In genomic region chr15:52023169-52023922, GRCh38 we compare ENCODE assay signal across 10 cellular contexts. TPM values are rescaled to one million over a fixed set of nuclear protein-coding genes. Genes with fewer than 3 reads are reported as not detected.
DNase-seq lines count a peak whose midpoint lies in the region; ATAC-seq and TF ChIP-seq lines count a peak whose summit lies in the region.
"Had no signal": no experiment of that assay in that cellular context is flagged by ENCODE, and none has a peak within 500 bp of the region (broad histone marks: within the 10 kb centered on the region; RNA-seq: fewer than 3 reads in every experiment).

No MANE protein-coding gene starts in this region.

- in situ Hi-C loops in GM13977 (cut with MboI; ENCODE audit: low pct_unique_long_range_greater_than_20kb, low sequenced_read_pairs, unreplicated experiment), result no loop called here

- H3K4me1 ChIP-seq in hepatocyte (ENCODE audit: insufficient read depth), result peaks cover 7% of the 10 kb centered on the region
- H3K4me1 ChIP-seq in smooth muscle cell (ENCODE audit: low read depth), result peaks cover 19% of the 10 kb centered on the region

- ATAC-seq in T-helper 17 cell, result no peak
- no peak for ATAC-seq in stimulated activated naive B cell treated with anti-CD40 and anti-IgM and Interleukin-4, amounts not matched to agents 10 μg/mL and 1 μg/mL and 100 μg/mL, for 72 hours (replicated peaks)

- no peak overlapping the region for H3K4me3 ChIP-seq in hepatocyte
- no peak overlapping the region for H3K4me3 ChIP-seq in smooth muscle cell
- H3K4me3 ChIP-seq: esophagus muscularis mucosa had no signal

- H3K79me2 ChIP-seq in hepatocyte, result peaks cover 82% of the 10 kb centered on the region
- H3K79me2 ChIP-seq in smooth muscle cell (ENCODE audit: low read depth), result peaks cover 85% of the 10 kb centered on the region

- peaks cover 52% of the 10 kb centered on the region for H3K4me1 Mint-ChIP-seq in activated T-cell treated with anti-CD3 and anti-CD28 coated beads, Interleukin-2, amount 50 U/mL, for 24 hours (ENCODE audit: low read depth)
- H3K4me1 Mint-ChIP-seq in T-helper 17 cell, result peaks cover 28% of the 10 kb centered on the region
- peaks cover 29 to 54% of the 10 kb centered on the region in 2 donors for H3K4me1 Mint-ChIP-seq in stimulated activated naive B cell treated with anti-CD40 and anti-IgM and Interleukin-4, amounts not matched to agents 10 μg/mL and 1 μg/mL and 100 μg/mL, for 72 hours

- H3K36me3 ChIP-seq in hepatocyte (replicated peaks; ENCODE audit: insufficient read depth, low read depth), result no peaks in the 10 kb centered on the region
- H3K36me3 ChIP-seq in smooth muscle cell (ENCODE audit: low read depth), result no peaks in the 10 kb centered on the region
- H3K36me3 ChIP-seq: esophagus muscularis mucosa had no signal

- no peak for DNase-seq in activated T-cell treated with anti-CD3 and anti-CD28 coated beads, Interleukin-2, amount 50 U/mL, for 24 hours
- DNase-seq in activated T-cell treated with anti-CD3 and anti-CD28 coated beads, Interleukin-2, amount 50 U/mL, for 1 hour, result no peak
- DNase-seq in T-helper 17 cell (no peak), hepatocyte (ENCODE audit: low spot score) (no peak), smooth muscle cell (lab: John Stamatoyannopoulos, UW; ENCODE audit: unreplicated experiment) (no peak), NCI-H526 (lab: John Stamatoyannopoulos, UW) (no peak), GM13977 (ENCODE audit: low spot score) (no peak)
- DNase-seq in stimulated activated naive B cell treated with anti-CD40 and anti-IgM and Interleukin-4, amounts not matched to agents 10 μg/mL and 1 μg/mL and 100 μg/mL, for 72 hours, result no peak
- DNase-seq: NCI-H1048 had no signal

- TF ChIP-seq CTCF in hepatocyte (IDR thresholded peaks at IDR 0.05; ENCODE audit: poor library complexity), result no peak
- no peak for TF ChIP-seq CTCF in smooth muscle cell (IDR thresholded peaks at IDR 0.05; ENCODE audit: borderline replicate concordance, insufficient read depth, poor library complexity, severe bottlenecking)
- TF ChIP-seq CTCF in GM13977 (IDR thresholded peaks at IDR 0.05; ENCODE audit: extremely low read depth, insufficient read depth, missing control alignments), result no peak

- no peaks in the 10 kb centered on the region for H3K27me3 ChIP-seq in hepatocyte
- no peaks in the 10 kb centered on the region for H3K27me3 ChIP-seq in smooth muscle cell (ENCODE audit: low read depth)
- H3K27me3 ChIP-seq: esophagus muscularis mucosa had no signal

- H4K20me1 ChIP-seq in hepatocyte (ENCODE audit: insufficient read depth, poor library complexity, severe bottlenecking) (peaks cover 54% of the 10 kb centered on the region), smooth muscle cell (ENCODE audit: low read depth) (peaks cover 65% of the 10 kb centered on the region)

- 98% methylated on average over 13 of the region's 13 CpGs for WGBS in hepatocyte (ENCODE audit: low lambda C conversion rate, missing lambda C conversion rate)
- 98% methylated on average over 13 of the region's 13 CpGs for WGBS in smooth muscle cell (ENCODE audit: low lambda C conversion rate)

- no peak overlapping the region for H2AFZ ChIP-seq in hepatocyte
- no peak overlapping the region for H2AFZ ChIP-seq in smooth muscle cell (ENCODE audit: low read depth)

- no peak overlapping the region for H3K9ac ChIP-seq in smooth muscle cell (ENCODE audit: low read depth)

- peaks cover 8% of the 10 kb centered on the region for H3F3A ChIP-seq in smooth muscle cell (ENCODE audit: low read depth)

- H3K36me3 Mint-ChIP-seq in activated T-cell treated with anti-CD3 and anti-CD28 coated beads, Interleukin-2, amount 50 U/mL, for 24 hours (ENCODE audit: low read depth), result peaks cover 38% of the 10 kb centered on the region
- no peaks in the 10 kb centered on the region for H3K36me3 Mint-ChIP-seq in T-helper 17 cell (ENCODE audit: low read depth)
- H3K36me3 Mint-ChIP-seq in stimulated activated naive B cell treated with anti-CD40 and anti-IgM and Interleukin-4, amounts not matched to agents 10 μg/mL and 1 μg/mL and 100 μg/mL, for 72 hours, result peaks cover 2 to 6% of the 10 kb centered on the region in 2 donors

- H3K27ac ChIP-seq in hepatocyte (no peak overlapping the region), smooth muscle cell (ENCODE audit: low read depth) (peak overlapping the region; percentile 17)

- H3K4me3 Mint-ChIP-seq in activated T-cell treated with anti-CD3 and anti-CD28 coated beads, Interleukin-2, amount 50 U/mL, for 24 hours, result no peak overlapping the region
- peak overlapping the region; percentile 49 for H3K4me3 Mint-ChIP-seq in T-helper 17 cell
- no peak overlapping the region for H3K4me3 Mint-ChIP-seq in stimulated activated naive B cell treated with anti-CD40 and anti-IgM and Interleukin-4, amounts not matched to agents 10 μg/mL and 1 μg/mL and 100 μg/mL, for 72 hours

- H3K9me3 Mint-ChIP-seq in activated T-cell treated with anti-CD3 and anti-CD28 coated beads, Interleukin-2, amount 50 U/mL, for 24 hours, result no peaks in the 10 kb centered on the region
- no peaks in the 10 kb centered on the region for H3K9me3 Mint-ChIP-seq in stimulated activated naive B cell treated with anti-CD40 and anti-IgM and Interleukin-4, amounts not matched to agents 10 μg/mL and 1 μg/mL and 100 μg/mL, for 72 hours

- H3K9me3 ChIP-seq in T-helper 17 cell (ENCODE audit: control insufficient read depth, low read length, poor library complexity, severe bottlenecking), result peaks cover 2% of the 10 kb centered on the region
- H3K9me3 ChIP-seq in hepatocyte (ENCODE audit: low read depth), result no peaks in the 10 kb centered on the region
- no peaks in the 10 kb centered on the region for H3K9me3 ChIP-seq in smooth muscle cell (replicated peaks; ENCODE audit: low read depth)
- H3K9me3 ChIP-seq: esophagus muscularis mucosa had no signal

- H3K27ac Mint-ChIP-seq in activated T-cell treated with anti-CD3 and anti-CD28 coated beads, Interleukin-2, amount 50 U/mL, for 24 hours, result peak overlapping the region; percentile 74
- H3K27ac Mint-ChIP-seq in T-helper 17 cell, result peak overlapping the region; percentile 27
- H3K27ac Mint-ChIP-seq in stimulated activated naive B cell treated with anti-CD40 and anti-IgM and Interleukin-4, amounts not matched to agents 10 μg/mL and 1 μg/mL and 100 μg/mL, for 72 hours, result no peak overlapping the region

- H3K4me2 ChIP-seq in hepatocyte (peak overlapping the region; percentile 74), smooth muscle cell (peak overlapping the region; percentile 14)

- no peaks in the 10 kb centered on the region for H3K27me3 Mint-ChIP-seq in activated T-cell treated with anti-CD3 and anti-CD28 coated beads, Interleukin-2, amount 50 U/mL, for 24 hours
- no peaks in the 10 kb centered on the region for H3K27me3 Mint-ChIP-seq in T-helper 17 cell
- H3K27me3 Mint-ChIP-seq in stimulated activated naive B cell treated with anti-CD40 and anti-IgM and Interleukin-4, amounts not matched to agents 10 μg/mL and 1 μg/mL and 100 μg/mL, for 72 hours, result no peaks in the 10 kb centered on the region

- H3K9me2 ChIP-seq in hepatocyte (replicated peaks; ENCODE audit: insufficient read depth), result no peaks in the 10 kb centered on the region

RNA-seq across cellular contexts. Expression of gene MAPK6, which starts 4.3 kb away (rescaled TPM):
- total RNA-seq in T-helper 17 cell, result 10 to 100 TPM; 36.8 to 45.6 TPM
- 114 and 123 TPM in 2 replicates for total RNA-seq in hepatocyte
- 27.6 and 37.8 TPM in 2 replicates for polyA plus RNA-seq in hepatocyte
- 107 and 115 TPM in 2 replicates for total RNA-seq in smooth muscle cell
- polyA plus RNA-seq in smooth muscle cell, result 26.8 and 38.6 TPM in 2 replicates

RNA-seq across cellular contexts. Expression of gene LEO1, which starts 51.8 kb away (rescaled TPM):
- total RNA-seq in T-helper 17 cell (1 to 10 TPM; 8.8 to 9.4 TPM), hepatocyte (25.2 and 26.2 TPM in 2 replicates), smooth muscle cell (25.9 and 26.6 TPM in 2 replicates)
- polyA plus RNA-seq in hepatocyte (23.9 and 25.1 TPM in 2 replicates), smooth muscle cell (18.3 and 20.5 TPM in 2 replicates)
